29 cellular contexts compared by ENCODE assay signal in genomic region chr16:89555265-89555664, GRCh38. TPM values are rescaled to one million over a fixed set of nuclear protein-coding genes. Genes with fewer than 3 reads are reported as not detected.
"Had no signal": no experiment of that assay in that cellular context is flagged by ENCODE, and none has a peak within 500 bp of the region (broad histone marks: within the 10 kb centered on the region; RNA-seq: fewer than 3 reads in every experiment).

No MANE protein-coding gene starts in this region.

- H3K27ac ChIP-seq: left lung, lower lobe of right lung, neutrophil, right atrium auricular region, right lobe of liver, skin epidermis, stomach, suprapubic skin, tibial nerve, uterus had no signal

- H3K4me3 Mint-ChIP-seq: immature natural killer cell; naive thymus-derived CD8-positive, alpha-beta T cell; stimulated activated naive B cell treated with anti-CD40 and anti-IgM and Interleukin-4, amounts not matched to agents 10 μg/mL and 1 μg/mL and 100 μg/mL, for 72 hours had no signal

- H3K9me3 Mint-ChIP-seq: immature natural killer cell; naive thymus-derived CD8-positive, alpha-beta T cell; nephron; neural crest cell; stimulated activated naive B cell treated with anti-CD40 and anti-IgM and Interleukin-4, amounts not matched to agents 10 μg/mL and 1 μg/mL and 100 μg/mL, for 72 hours; type B pancreatic cell had no signal

- DNase-seq: hypothalamus; immature natural killer cell; kidney; left colon; left lung; lower lobe of right lung; mammary epithelial cell; mesenchymal stem cell; naive thymus-derived CD8-positive, alpha-beta T cell; occipital lobe; right lobe of liver; stimulated activated CD4-positive, alpha-beta T cell treated with anti-CD3 and anti-CD28 coated beads, Interleukin-12 subunit alpha, Interleukin-12 subunit beta, amount 100 ng/mL, for 4 hours; stimulated activated CD4-positive, alpha-beta T cell treated with anti-CD3 and anti-CD28 coated beads, Interleukin-15, amount 100 ng/mL, for 24 hours; stimulated activated CD4-positive, alpha-beta T cell treated with anti-CD3 and anti-CD28 coated beads, Interleukin-2, amount 100 ng/mL, for 24 hours; stimulated activated CD4-positive, alpha-beta T cell treated with anti-CD3 and anti-CD28 coated beads, Interleukin-4, amount 100 ng/mL, for 1 hour; stimulated activated naive B cell treated with anti-CD40 and anti-IgM and Interleukin-4, amounts not matched to agents 10 μg/mL and 1 μg/mL and 100 μg/mL, for 72 hours; stimulated activated naive CD8-positive, alpha-beta T cell treated with anti-CD3 and anti-CD28 coated beads, Interleukin-15, Interleukin-2, amounts not matched to agents 100 U/mL and 50 U/mL, for 24 hours; stomach; uterus had no signal

- H3K9me3 ChIP-seq: left lung, lower lobe of right lung, neutrophil, right atrium auricular region, right lobe of liver, stomach, suprapubic skin, tibial nerve, uterus had no signal

- H3K27ac Mint-ChIP-seq: progenitor cell of endocrine pancreas had no signal

- H3K36me3 ChIP-seq: uterus had no signal

- H3K27me3 ChIP-seq: left lung, neutrophil, right atrium auricular region, right lobe of liver, stomach, suprapubic skin, tibial nerve, uterus had no signal

- ATAC-seq: left colon; left lung; lower lobe of right lung; naive thymus-derived CD8-positive, alpha-beta T cell; right lobe of liver; stimulated activated naive B cell treated with anti-CD40 and anti-IgM and Interleukin-4, amounts not matched to agents 10 μg/mL and 1 μg/mL and 100 μg/mL, for 72 hours; stimulated activated naive CD8-positive, alpha-beta T cell treated with anti-CD3 and anti-CD28 coated beads, Interleukin-15, Interleukin-2, amounts not matched to agents 100 U/mL and 50 U/mL, for 24 hours had no signal

- H3K27me3 Mint-ChIP-seq: naive thymus-derived CD8-positive, alpha-beta T cell; progenitor cell of endocrine pancreas; stimulated activated naive B cell treated with anti-CD40 and anti-IgM and Interleukin-4, amounts not matched to agents 10 μg/mL and 1 μg/mL and 100 μg/mL, for 72 hours; type B pancreatic cell had no signal

- H3K4me3 ChIP-seq: left lung, lower lobe of right lung, right atrium auricular region, right lobe of liver, skin epidermis, stomach, suprapubic skin, tibial nerve, uterus had no signal

RNA-seq across cellular contexts. Expression of gene CPNE7, which starts 20.3 kb away (rescaled TPM):
- total RNA-seq: right atrium auricular region had no signal

RNA-seq across cellular contexts. Expression of gene DPEP1, which starts 58.2 kb away (rescaled TPM):
- total RNA-seq: mammary epithelial cell; naive thymus-derived CD8-positive, alpha-beta T cell; osteocyte had no signal
- polyA plus RNA-seq: immature natural killer cell; mammary epithelial cell; naive thymus-derived CD8-positive, alpha-beta T cell had no signal
